1 cellular context compared by ENCODE assay signal in genomic region chr21:33815153-33815707, GRCh38.
TF ChIP-seq lines count a peak whose summit lies in the region.

No MANE protein-coding gene starts in this region.

TF ChIP-seq in HepG2, 621 proteins besides CTCF, POLR2A, EP300 and RAD21 (continued from another document):
- TF ChIP-seq ZBED4 (CRISPR knock-in tag; IDR thresholded peaks at IDR 0.05; ENCODE audit: borderline replicate concordance) = no peak
- no peak for TF ChIP-seq ZNF3 (CRISPR knock-in tag; IDR thresholded peaks at IDR 0.05)
- TF ChIP-seq ZNF646 (CRISPR knock-in tag; IDR thresholded peaks at IDR 0.05) = no peak
- no peak for TF ChIP-seq BATF2 (CRISPR knock-in tag; IDR thresholded peaks at IDR 0.05)
- TF ChIP-seq ZNF547 (CRISPR knock-in tag; IDR thresholded peaks at IDR 0.05) = no peak
- TF ChIP-seq, protein P1, sequence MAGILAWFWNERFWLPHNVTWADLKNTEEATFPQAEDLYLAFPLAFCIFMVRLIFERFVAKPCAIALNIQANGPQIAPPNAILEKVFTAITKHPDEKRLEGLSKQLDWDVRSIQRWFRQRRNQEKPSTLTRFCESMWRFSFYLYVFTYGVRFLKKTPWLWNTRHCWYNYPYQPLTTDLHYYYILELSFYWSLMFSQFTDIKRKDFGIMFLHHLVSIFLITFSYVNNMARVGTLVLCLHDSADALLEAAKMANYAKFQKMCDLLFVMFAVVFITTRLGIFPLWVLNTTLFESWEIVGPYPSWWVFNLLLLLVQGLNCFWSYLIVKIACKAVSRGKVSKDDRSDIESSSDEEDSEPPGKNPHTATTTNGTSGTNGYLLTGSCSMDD (CRISPR knock-in tag; IDR thresholded peaks at IDR 0.05) = no peak
- TF ChIP-seq CENPX (CRISPR knock-in tag; IDR thresholded peaks at IDR 0.05) = no peak
- no peak for TF ChIP-seq ZNF256 (CRISPR knock-in tag; conservative IDR thresholded peaks at IDR 0.05)
